In the genomic region with DNA sequence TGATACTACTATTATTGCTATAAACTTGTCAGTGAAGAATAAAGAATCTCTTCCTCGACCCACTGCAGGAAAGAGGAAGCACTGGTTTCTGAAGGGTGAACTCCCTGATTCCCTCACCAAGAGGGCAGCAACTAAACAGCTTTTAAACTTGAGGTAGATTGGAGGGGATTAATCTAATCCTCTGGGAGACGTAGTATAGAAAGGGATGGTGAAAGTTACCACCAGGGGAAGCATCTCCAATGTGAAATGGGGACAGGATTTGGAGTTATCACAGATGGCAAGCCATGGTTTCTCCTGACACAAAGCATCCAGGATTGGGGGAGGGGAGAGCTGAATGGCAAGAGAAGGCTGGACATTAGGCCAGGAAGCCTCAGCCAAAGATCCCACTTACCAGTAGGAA, we compare ENCODE assay signal across 23 cellular contexts.
A peak's percentile ranks its signal among the peaks of the same experiment; 100 is the strongest.
DNase-seq lines count a peak whose midpoint lies in the region; ATAC-seq, FAIRE-seq and TF ChIP-seq lines count a peak whose summit lies in the region.
"Had no signal": no experiment of that assay in that cellular context is flagged by ENCODE, and none has a peak within 500 bp of the region (broad histone marks: within the 10 kb centered on the region; RNA-seq: fewer than 3 reads in every experiment).

No MANE protein-coding gene starts in this region.

- no peaks in the 10 kb centered on the region for H3K9me3 Mint-ChIP-seq in endodermal cell
- peaks cover 0 to 2% (median 0%) of the 10 kb centered on the region in 6 donors for H3K9me3 Mint-ChIP-seq in immature natural killer cell
- H3K9me3 Mint-ChIP-seq: H9 had no signal

- no peaks in the 10 kb centered on the region for H3K27me3 ChIP-seq in endodermal cell (ENCODE audit: control insufficient read depth, insufficient read depth, low read length, poor library complexity, severe bottlenecking)
- no peaks in the 10 kb centered on the region for H3K27me3 ChIP-seq in heart right ventricle
- H3K27me3 ChIP-seq: BE2C had no signal

- H3K27ac ChIP-seq in endodermal cell (ENCODE audit: low read depth, low read length), result no peak overlapping the region
- H3K27ac ChIP-seq in heart right ventricle, result no peak overlapping the region

- H3K4me1 ChIP-seq in endodermal cell (ENCODE audit: control insufficient read depth, insufficient read depth, low read length) (no peaks in the 10 kb centered on the region), heart right ventricle (no peaks in the 10 kb centered on the region)
- H3K4me1 ChIP-seq: BE2C had no signal

- TF ChIP-seq CTCF in D721Med (IDR thresholded peaks at IDR 0.05; ENCODE audit: insufficient read depth, missing control alignments), result peak; percentile 38
- peak; percentile 68 for TF ChIP-seq CTCF in endodermal cell (conservative IDR thresholded peaks at IDR 0.05)
- peak; percentile 18 for TF ChIP-seq CTCF in retinal pigment epithelial cell (conservative IDR thresholded peaks at IDR 0.05; ENCODE audit: low read depth, low read length)
- no peak for TF ChIP-seq CTCF in heart right ventricle (IDR thresholded peaks at IDR 0.05)

- H3K9me3 ChIP-seq in endodermal cell (ENCODE audit: control insufficient read depth, low read length) (no peaks in the 10 kb centered on the region), heart right ventricle (no peaks in the 10 kb centered on the region)
- H3K9me3 ChIP-seq: BE2C had no signal

- H3K4me3 Mint-ChIP-seq in endodermal cell (no peak overlapping the region), immature natural killer cell (no peak overlapping the region)
- H3K4me3 Mint-ChIP-seq: CD4-positive, CD25-positive, alpha-beta regulatory T cell; CD8-positive, alpha-beta memory T cell; H9 had no signal

- no peak overlapping the region for H3K4me3 ChIP-seq in endodermal cell (ENCODE audit: low read length)
- no peak overlapping the region for H3K4me3 ChIP-seq in retinal pigment epithelial cell (ENCODE audit: low read length)
- H3K4me3 ChIP-seq in heart right ventricle, result no peak overlapping the region

- no peaks in the 10 kb centered on the region for H3K36me3 ChIP-seq in endodermal cell (ENCODE audit: control insufficient read depth, insufficient read depth, low read length)
- no peaks in the 10 kb centered on the region for H3K36me3 ChIP-seq in heart right ventricle
- H3K36me3 ChIP-seq: BE2C had no signal

- peak; percentile 85 for FAIRE-seq in D721Med (lab: Jason Lieb, UNC)
- FAIRE-seq: A204.1, GM12892, GM18507, H1, HTR-8/SVneo had no signal

- H3K36me3 Mint-ChIP-seq in endodermal cell (ENCODE audit: low read depth) (no peaks in the 10 kb centered on the region), immature natural killer cell (no peaks in the 10 kb centered on the region)
- H3K36me3 Mint-ChIP-seq: CD4-positive, CD25-positive, alpha-beta regulatory T cell; CD8-positive, alpha-beta memory T cell had no signal

- H3K27me3 Mint-ChIP-seq in endodermal cell (ENCODE audit: insufficient read depth) (no peaks in the 10 kb centered on the region), immature natural killer cell (ENCODE audit: low read depth in 3 of 3) (peaks cover 0 to 2% (median 0%) of the 10 kb centered on the region in 3 donors)
- H3K27me3 Mint-ChIP-seq: CD4-positive, CD25-positive, alpha-beta regulatory T cell had no signal

- 71 to 90% methylated on average over 1 to 2 of the region's 2 CpGs for WGBS in endodermal cell (ENCODE audit: insufficient coverage in 1 of 2, insufficient read length in 1 of 2), 2 experiments
- 72 to 74% methylated on average over 2 of the region's 2 CpGs for WGBS in heart right ventricle, 2 donors

- intact Hi-C loops in heart right ventricle (cut with DNase I), result loop anchor here in 1 of 10 donors (10.0 kb wide), 1 partner anchor 223 kb away; no protein-coding TSS in a partner anchor

- H3K4me1 Mint-ChIP-seq in endodermal cell (peaks cover 20% of the 10 kb centered on the region), immature natural killer cell (no peaks in the 10 kb centered on the region)
- H3K4me1 Mint-ChIP-seq: CD4-positive, CD25-positive, alpha-beta regulatory T cell; CD8-positive, alpha-beta memory T cell had no signal

- H3K27ac Mint-ChIP-seq in endodermal cell, result no peak overlapping the region
- no peak overlapping the region for H3K27ac Mint-ChIP-seq in immature natural killer cell
- H3K27ac Mint-ChIP-seq: CD4-positive, CD25-positive, alpha-beta regulatory T cell; CD8-positive, alpha-beta memory T cell; H9 had no signal

- no peak overlapping the region for H3K9ac ChIP-seq in endodermal cell (ENCODE audit: extremely low read depth, low read length, poor library complexity, severe bottlenecking)

- DNase-seq in D721Med (ENCODE audit: insufficient read length, low spot score), result no peak
- peak; percentile 93 for DNase-seq in NCI-H82 (lab: John Stamatoyannopoulos, UW)
- no peak for DNase-seq in endodermal cell
- DNase-seq in retinal pigment epithelial cell (ENCODE audit: low read depth), result no peak
- DNase-seq in immature natural killer cell, result no peak
- no peak for DNase-seq in heart right ventricle
- DNase-seq: ACHN; BE2C; C1 segment of cervical spinal cord; CD4-positive, CD25-positive, alpha-beta regulatory T cell; CD8-positive, alpha-beta memory T cell; COR-L47; DMS153; DMS79; GDM1; H9; IMR-90 had no signal

- ATAC-seq in GM19023 (IDR thresholded peaks at IDR 0.05; ENCODE audit: unreplicated experiment) (no peak), heart right ventricle (no peak)

Comparison
In these comparisons a context has a peak if more than half of its experiments do, and no peak if none do; other contexts are left out.
1. CTCF ChIP-seq: peak in D721Med (single experiment), endodermal cell (single experiment) and retinal pigment epithelial cell (single experiment); none in heart right ventricle (0 of 9).